ENCODE assay signal across 34 cellular contexts in genomic region chr3:96491023-96491422, GRCh38.
"Had no signal": no experiment of that assay in that cellular context is flagged by ENCODE, and none has a peak within 500 bp of the region (broad histone marks: within the 10 kb centered on the region; RNA-seq: fewer than 3 reads in every experiment).

No MANE protein-coding gene starts in this region.

- H3K27ac ChIP-seq: PC-9, RWPE1, SJCRH30, SK-N-MC had no signal

- H3K4me2 ChIP-seq: PC-9 had no signal

- H3K4me1 ChIP-seq: SJCRH30 had no signal

- ATAC-seq: Panc1, Right ventricle myocardium inferior, SK-N-SH treated with all-trans-retinoic acid at 6 μM for 48 hours, T-cell had no signal

- H3K36me3 ChIP-seq: MG63, SJCRH30 had no signal

- H3K27me3 ChIP-seq: MG63, SJCRH30 had no signal

- FAIRE-seq: RCC 7860 had no signal

- DNase-seq: Kasumi-1, MG63, MV-4-11, NCI-H1092, NCI-H1105, NCI-H1417, NCI-H1436, NCI-H146, NCI-H1694, NCI-H187, NCI-H1930, NCI-H2029 treated with DMSO at 0.1 percent for 48 hours, NCI-H2081 treated with DMSO at 0.1 percent for 48 hours, NCI-H2107, NCI-H2171, NCI-H226, NCI-H446 treated with DMSO at 0.1 percent for 48 hours, NCI-H510A, NCI-H524, NCI-H526, NCI-H69, NCI-H748 treated with DMSO at 0.1 percent for 48 hours, NCI-H82, PC-9, SHP77, SIG-M5, SJCRH30, T-cell had no signal

- H2AFZ ChIP-seq: PC-9 had no signal

- H3K4me3 ChIP-seq: MG63, PC-9, SJCRH30, SK-N-MC had no signal

- H3K9me3 ChIP-seq: SJCRH30 had no signal
